In genomic region chr11:85589373-85589772, GRCh38 we compare ENCODE assay signal across 2 cellular contexts.
TF ChIP-seq lines count a peak whose summit lies in the region.

No MANE protein-coding gene starts in this region.

TF ChIP-seq in WTC11, 78 proteins besides CTCF, POLR2A, EP300 and RAD21:
- no peak for TF ChIP-seq SMAD3 (CRISPR knock-in tag; IDR thresholded peaks at IDR 0.05; ENCODE audit: borderline replicate concordance)
- no peak for TF ChIP-seq TCF7 (CRISPR knock-in tag; IDR thresholded peaks at IDR 0.05; ENCODE audit: low read depth)
- no peak for TF ChIP-seq ZNF671 (CRISPR knock-in tag; IDR thresholded peaks at IDR 0.05)
- TF ChIP-seq, protein P1, sequence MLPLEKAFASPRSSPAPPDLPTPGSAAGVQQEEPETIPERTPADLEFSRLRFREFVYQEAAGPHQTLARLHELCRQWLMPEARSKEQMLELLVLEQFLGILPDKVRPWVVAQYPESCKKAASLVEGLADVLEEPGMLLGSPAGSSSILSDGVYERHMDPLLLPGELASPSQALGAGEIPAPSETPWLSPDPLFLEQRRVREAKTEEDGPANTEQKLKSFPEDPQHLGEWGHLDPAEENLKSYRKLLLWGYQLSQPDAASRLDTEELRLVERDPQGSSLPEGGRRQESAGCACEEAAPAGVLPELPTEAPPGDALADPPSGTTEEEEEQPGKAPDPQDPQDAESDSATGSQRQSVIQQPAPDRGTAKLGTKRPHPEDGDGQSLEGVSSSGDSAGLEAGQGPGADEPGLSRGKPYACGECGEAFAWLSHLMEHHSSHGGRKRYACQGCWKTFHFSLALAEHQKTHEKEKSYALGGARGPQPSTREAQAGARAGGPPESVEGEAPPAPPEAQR (CRISPR knock-in tag; IDR thresholded peaks at IDR 0.05): no peak
- TF ChIP-seq ZNF425 (CRISPR knock-in tag; conservative IDR thresholded peaks at IDR 0.05): no peak

TF ChIP-seq in H1, 55 proteins besides CTCF, POLR2A, EP300 and RAD21:
- TF ChIP-seq TAF1 (IDR thresholded peaks at IDR 0.05; ENCODE audit: low read depth, low read length) (no peak), TEAD4 (IDR thresholded peaks at IDR 0.05; ENCODE audit: low read depth, low read length) (peak; percentile 73), YY1 (IDR thresholded peaks at IDR 0.05; ENCODE audit: low read depth, low read length) (peak; percentile 74; the same call in 1 of the 2 replicates)
